10 cellular contexts compared by ENCODE assay signal in genomic region chr7:158229945-158230344, GRCh38.
ATAC-seq and TF ChIP-seq lines count a peak whose summit lies in the region.
"Had no signal": no experiment of that assay in that cellular context is flagged by ENCODE, and none has a peak within 500 bp of the region (broad histone marks: within the 10 kb centered on the region; RNA-seq: fewer than 3 reads in every experiment).

No MANE protein-coding gene starts in this region.

- no peak for TF ChIP-seq CTCF in HEK293 (tag by site-specific recombination; IDR thresholded peaks at IDR 0.05)

- no peaks in the 10 kb centered on the region; the same call in 1 of the 2 replicates for H3K9me3 ChIP-seq in HEK293 (ENCODE audit: control insufficient read depth, insufficient read depth, low read depth, low read length)

- H3K36me3 ChIP-seq in HEK293 (ENCODE audit: control insufficient read depth in 2 of 2, insufficient read depth in 1 of 2, low read length in 2 of 2) = no peaks in the 10 kb centered on the region
- H3K36me3 ChIP-seq: BE2C, BLaER1 had no signal

- POLR2A ChIA-PET in HEK293 (lab: Yijun Ruan, JAX) = no interaction called here

- CTCF ChIA-PET in HEK293 (lab: Yijun Ruan, JAX) = interaction anchor here (0.6 kb wide), 1 partner anchor 178 kb away, joined by 3 read pairs; no protein-coding TSS in a partner anchor

- H3K4me1 ChIP-seq in HEK293 (ENCODE audit: control insufficient read depth, insufficient read depth, low read length) = no peaks in the 10 kb centered on the region
- H3K4me1 ChIP-seq: A549; BE2C; BLaER1; BLaER1 treated with 17β-estradiol and CSF1 and Interleukin-3, amounts not matched to agents 10 nM and 100 nM; Caco-2 had no signal

- H3K27ac ChIP-seq in HEK293 (ENCODE audit: extremely low read depth, low read depth, low read length) = no peak overlapping the region
- H3K27ac ChIP-seq: 22Rv1; A549; BLaER1; BLaER1 treated with 17β-estradiol and CSF1 and Interleukin-3, amounts not matched to agents 10 nM and 100 nM; C4-2B had no signal

- H3K4me3 ChIP-seq in HEK293 (ENCODE audit: low read depth, low read length) = no peak overlapping the region
- H3K4me3 ChIP-seq: A549; BLaER1; BLaER1 treated with 17β-estradiol and CSF1 and Interleukin-3, amounts not matched to agents 10 nM and 100 nM had no signal

- ATAC-seq in GM18867 (IDR thresholded peaks at IDR 0.05; ENCODE audit: unreplicated experiment) = no peak
- ATAC-seq: A549; CD8-positive, alpha-beta T cell had no signal

TF ChIP-seq in HEK293, 187 proteins besides CTCF, POLR2A, EP300 and RAD21:
- TF ChIP-seq SETDB1 (IDR thresholded peaks at IDR 0.05; ENCODE audit: insufficient read length, low read length) = peak; percentile 96
- TF ChIP-seq ZNF558 (tag by site-specific recombination; IDR thresholded peaks at IDR 0.05) = no peak
TF ChIP-seq in HEK293: peak in this region for 1.
